ENCODE assay signal across 9 cellular contexts in the genomic region with DNA sequence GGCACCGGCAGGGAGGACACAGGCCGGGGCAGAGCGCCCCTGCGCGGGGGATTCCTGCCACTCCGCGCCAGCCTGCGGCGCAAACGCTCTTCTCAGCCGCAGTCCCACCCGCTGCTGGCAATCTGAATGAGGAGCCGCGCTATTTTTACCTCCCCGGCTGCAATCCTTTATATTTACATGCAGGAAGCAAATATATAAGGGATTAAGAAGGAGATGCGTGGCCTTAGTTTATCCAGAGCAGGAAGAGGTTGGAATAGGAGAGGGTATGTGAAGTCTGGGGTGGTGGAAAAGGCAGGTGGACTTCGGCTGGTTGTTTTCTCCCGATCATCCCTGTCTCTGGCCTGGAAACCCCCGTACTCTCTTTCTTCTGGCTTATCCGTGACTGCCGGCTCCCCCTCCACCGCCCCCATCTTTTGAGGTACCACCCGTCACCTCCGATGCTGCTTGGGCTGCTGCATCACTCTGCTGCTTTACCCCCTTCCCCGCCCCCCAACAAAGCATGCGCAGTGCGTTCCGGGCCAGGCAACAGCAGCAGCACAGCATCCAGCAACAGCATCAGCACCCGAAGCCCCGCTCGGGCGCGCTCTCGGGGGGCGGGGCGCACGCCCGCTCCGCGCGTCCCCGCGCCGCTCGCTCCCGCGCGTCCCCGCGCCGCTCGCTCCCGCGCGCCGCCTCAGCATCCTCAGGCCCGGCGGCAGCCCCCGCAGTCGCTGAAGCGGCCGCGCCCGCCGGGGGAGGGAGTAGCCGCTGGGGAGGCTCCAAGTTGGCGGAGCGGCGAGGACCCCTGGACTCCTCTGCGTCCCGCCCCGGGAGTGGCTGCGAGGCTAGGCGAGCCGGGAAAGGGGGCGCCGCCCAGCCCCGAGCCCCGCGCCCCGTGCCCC. TPM values are rescaled to one million over a fixed set of nuclear protein-coding genes. Genes with fewer than 3 reads are reported as not detected.
A peak's percentile ranks its signal among the peaks of the same experiment; 100 is the strongest.
DNase-seq lines count a peak whose midpoint lies in the region; ATAC-seq and TF ChIP-seq lines count a peak whose summit lies in the region.
"Had no signal": no experiment of that assay in that cellular context is flagged by ENCODE, and none has a peak within 500 bp of the region (broad histone marks: within the 10 kb centered on the region; RNA-seq: fewer than 3 reads in every experiment).

Gene ADAM23, plus strand, starts transcription at position 679 of the 881 bp plus-strand sequence. CDS start 335 bp downstream, outside the sequence.

- H3K27ac ChIP-seq in AG04450 (ENCODE audit: low read depth, low read length) = no peak within 1 kb of the TSS
- H3K27ac ChIP-seq in parathyroid adenoma = peak within 1 kb of the TSS; percentile 86
- H3K27ac ChIP-seq: thyroid gland had no signal

- POLR2A ChIA-PET in AG04450 (lab: Yijun Ruan, JAX) = no interaction called here

- peak within 1 kb of the TSS; percentile 32 for H3K9ac ChIP-seq in parathyroid adenoma

- peak within 1 kb of the TSS; percentile 62 for H3K4me3 ChIP-seq in AG04450 (ENCODE audit: low read depth, low read length)
- peak within 1 kb of the TSS; percentile 76 for H3K4me3 ChIP-seq in parathyroid adenoma (ENCODE audit: low read depth, low read length)
- H3K4me3 ChIP-seq: thyroid gland had no signal

- no peak for TF ChIP-seq CTCF in AG04450 (IDR thresholded peaks at IDR 0.05; ENCODE audit: low read depth, low read length)
- peak; percentile 41 for TF ChIP-seq CTCF in parathyroid adenoma (IDR thresholded peaks at IDR 0.05)

- H3K79me2 ChIP-seq in parathyroid adenoma = peaks cover 14% of the 10 kb centered on the region

- ATAC-seq in GM18861 (IDR thresholded peaks at IDR 0.05; ENCODE audit: unreplicated experiment) (peak; percentile 36), HG03442 (IDR thresholded peaks at IDR 0.05; ENCODE audit: unreplicated experiment) (peak; percentile 52)

- intact Hi-C loops in cardiac septum (cut with DNase I) = loop anchor here (5.0 to 10.0 kb wide), 3 partner anchors 89 to 278 kb away; partner anchors contain the start of gene ZDBF2

- no peaks in the 10 kb centered on the region for H3K36me3 ChIP-seq in parathyroid adenoma (ENCODE audit: control insufficient read depth, insufficient read depth, low read length)
- H3K36me3 ChIP-seq: thyroid gland had no signal

- peak within 1 kb of the TSS; percentile 64 for H3K4me2 ChIP-seq in parathyroid adenoma (ENCODE audit: low read length)

- H3K9me3 ChIP-seq in AG04450 (ENCODE audit: control insufficient read depth, insufficient read depth, low read length) (no peaks in the 10 kb centered on the region), parathyroid adenoma (ENCODE audit: control insufficient read depth, low read length) (no peaks in the 10 kb centered on the region)
- H3K9me3 ChIP-seq: thyroid gland had no signal

- H3K27me3 ChIP-seq in AG04450 (ENCODE audit: control insufficient read depth, insufficient read depth, low read length) (peaks cover 24% of the 10 kb centered on the region), parathyroid adenoma (ENCODE audit: control insufficient read depth, insufficient read depth, low read length) (no peaks in the 10 kb centered on the region)

- CTCF ChIA-PET in AG04450 (lab: Charles Lee) = no interaction called here

- H2AFZ ChIP-seq in parathyroid adenoma = peak within 1 kb of the TSS; percentile 92

- DNase-seq in AG04450 (ENCODE audit: low read depth, low spot score) = no peak
- DNase-seq in RPMI8226 = peak; percentile 80
- peak; percentile 1 for DNase-seq in activated naive CD8-positive, alpha-beta T cell treated with anti-CD3 and anti-CD28 coated beads, Interleukin-2, amount 50 U/mL, for 16 hours (ENCODE audit: low read depth, low spot score)
- peak; percentile 85 for DNase-seq in cardiac septum (ENCODE audit: low spot score)
- DNase-seq in NCI-H2029 treated with DMSO at 0.1 percent for 48 hours (lab: John Stamatoyannopoulos, UW) = no peak

- H3K4me1 ChIP-seq in parathyroid adenoma = peaks cover 23% of the 10 kb centered on the region

RNA-seq across cellular contexts. Expression of gene ADAM23, which starts in this region (rescaled TPM):
- 6.6 and 7.1 TPM in 2 replicates for polyA plus RNA-seq in AG04450 (2011; rRNA removed)
- polyA minus RNA-seq in AG04450 (2011; rRNA and poly(A)+ RNA removed) = 6.2 and 7.3 TPM in 2 replicates
- 78.7 TPM for total RNA-seq in cardiac septum

Comparison
In these comparisons a context has a peak if more than half of its experiments do, and no peak if none do; other contexts are left out.
1. DNase-seq: peak in RPMI8226 (single experiment), activated naive CD8-positive, alpha-beta T cell treated with anti-CD3 and anti-CD28 coated beads, Interleukin-2, amount 50 U/mL, for 16 hours (single experiment) and cardiac septum (single experiment); none in AG04450 (single experiment) and NCI-H2029 treated with DMSO at 0.1 percent for 48 hours (single experiment).